In genomic region chr5:73544429-73545402, GRCh38 we compare ENCODE assay signal across 10 cellular contexts. TPM values are rescaled to one million over a fixed set of nuclear protein-coding genes. Genes with fewer than 3 reads are reported as not detected.
A peak's percentile ranks its signal among the peaks of the same experiment; 100 is the strongest.
DNase-seq lines count a peak whose midpoint lies in the region; ATAC-seq, FAIRE-seq and TF ChIP-seq lines count a peak whose summit lies in the region.
"Had no signal": no experiment of that assay in that cellular context is flagged by ENCODE, and none has a peak within 500 bp of the region (broad histone marks: within the 10 kb centered on the region; RNA-seq: fewer than 3 reads in every experiment).

No MANE protein-coding gene starts in this region.

- H3K9me3 ChIP-seq in right cardiac atrium (ENCODE audit: control insufficient read depth, low read length): no peaks in the 10 kb centered on the region

- no peak for TF ChIP-seq CTCF in omental fat pad (IDR thresholded peaks at IDR 0.05)

- ATAC-seq in right cardiac atrium (peak; percentile 64 to 79), omental fat pad (ENCODE audit: low FRiP score) (no peak)
- ATAC-seq: stimulated activated memory B cell treated with anti-CD40 and anti-IgM and Interleukin-4, amounts not matched to agents 10 μg/mL and 1 μg/mL and 100 μg/mL, for 72 hours had no signal

- FAIRE-seq in frontal cortex (lab: Jason Lieb, UNC): no peak

- intact Hi-C loops in right cardiac atrium (cut with DNase I): no loop called here

- WGBS in right cardiac atrium: 63% methylated on average over 9 of the region's 9 CpGs

- no peak overlapping the region for H3K4me3 ChIP-seq in right cardiac atrium (ENCODE audit: low read length)

- no peaks in the 10 kb centered on the region for H3K27me3 ChIP-seq in right cardiac atrium (ENCODE audit: control insufficient read depth, insufficient read depth)

- peak; percentile 74 for DNase-seq in COLO668 (lab: John Stamatoyannopoulos, UW; ENCODE audit: unreplicated experiment)
- peak; percentile 1 for DNase-seq in NCI-H1417 treated with DMSO at 0.1 percent for 48 hours (lab: John Stamatoyannopoulos, UW)
- peak; percentile 74 for DNase-seq in SK-N-DZ (ENCODE audit: low spot score)
- no peak for DNase-seq in right cardiac atrium
- DNase-seq in frontal cortex (ENCODE audit: low spot score in 2 of 2): no peak
- DNase-seq in omental fat pad (ENCODE audit: low spot score): no peak
- no peak for DNase-seq in Ammon's horn (ENCODE audit: low spot score)
- DNase-seq in OCI-M1 (lab: John Stamatoyannopoulos, UW): no peak
- DNase-seq: activated T-cell treated with anti-CD3 and anti-CD28 coated beads, Interleukin-2, amount 50 U/mL, for 1 hour had no signal

- no peak overlapping the region for H3K27ac ChIP-seq in right cardiac atrium (ENCODE audit: low read length)

- no peaks in the 10 kb centered on the region for H3K4me1 ChIP-seq in right cardiac atrium (ENCODE audit: control insufficient read depth, insufficient read depth, low read length)

RNA-seq across cellular contexts. Expression of gene ANKRA2, which starts 20.7 kb away (rescaled TPM):
- polyA plus RNA-seq in SK-N-DZ (2014; cell fraction: cytosol; rRNA removed): 17.2 and 21.6 TPM in 2 replicates
- 41.3 and 42.9 TPM in 2 replicates for polyA plus RNA-seq in SK-N-DZ (2014; cell fraction: nucleus; rRNA removed)
- total RNA-seq in right cardiac atrium (10 to 100 TPM; 13.3 to 16.5 (median 15.1) TPM), frontal cortex (38.7 TPM), omental fat pad (10 to 100 TPM; 13.3 to 22.9 (median 16.4) TPM)
- polyA plus RNA-seq in right cardiac atrium: 15.4 TPM

RNA-seq across cellular contexts. Expression of gene UTP15, which starts 20.8 kb away (rescaled TPM):
- 14.4 and 16.8 TPM in 2 replicates for polyA plus RNA-seq in SK-N-DZ (2014; cell fraction: cytosol; rRNA removed)
- polyA plus RNA-seq in SK-N-DZ (2014; cell fraction: nucleus; rRNA removed): 25.0 and 36.1 TPM in 2 replicates
- total RNA-seq in right cardiac atrium: 10 to 100 TPM in 3 of 4 donors, 1 to 10 TPM in 1; 9.1 to 13.4 (median 11.7) TPM
- polyA plus RNA-seq in right cardiac atrium: 3.4 TPM
- 31.4 TPM for total RNA-seq in frontal cortex
- total RNA-seq in omental fat pad: 10 to 100 TPM; 24.9 to 51.0 (median 33.3) TPM

RNA-seq across cellular contexts. Expression of gene BTF3, which starts 46.5 kb away (rescaled TPM):
- polyA plus RNA-seq in SK-N-DZ (2014; cell fraction: cytosol; rRNA removed): 764 and 864 TPM in 2 replicates
- polyA plus RNA-seq in SK-N-DZ (2014; cell fraction: nucleus; rRNA removed): 413 and 580 TPM in 2 replicates
- total RNA-seq in right cardiac atrium (100 to 1,000 TPM; 380 to 468 (median 414) TPM), frontal cortex (230 TPM), omental fat pad (100 to 1,000 TPM; 407 to 480 (median 449) TPM)
- 530 TPM for polyA plus RNA-seq in right cardiac atrium

Comparison
In these comparisons a context has a peak if more than half of its experiments do, and no peak if none do; other contexts are left out.
1. DNase-seq: peak in COLO668 (single experiment), NCI-H1417 treated with DMSO at 0.1 percent for 48 hours (single experiment) and SK-N-DZ (single experiment); none in right cardiac atrium (0 of 3), frontal cortex (0 of 2), omental fat pad (single experiment), Ammon's horn (single experiment) and OCI-M1 (single experiment).